ENCODE assay signal across 12 cellular contexts in genomic region chr19:56096665-56097064, GRCh38.
"Had no signal": no experiment of that assay in that cellular context is flagged by ENCODE, and none has a peak within 500 bp of the region (broad histone marks: within the 10 kb centered on the region; RNA-seq: fewer than 3 reads in every experiment).

No MANE protein-coding gene starts in this region.

- ATAC-seq: esophagus mucosa, gastrocnemius medialis, left colon, natural killer cell, pancreas, sciatic nerve had no signal

- DNase-seq: effector memory CD4-positive, alpha-beta T cell; gastrocnemius medialis; glutamatergic neuron; immature natural killer cell; natural killer cell; nucleus accumbens; pancreas; stimulated activated naive CD4-positive, alpha-beta T cell treated with Interleukin-2 at 50 U/mL for 16 hours; thyroid gland had no signal
